Comparison of ENCODE assay signal across 1 cellular context in the genomic region with DNA sequence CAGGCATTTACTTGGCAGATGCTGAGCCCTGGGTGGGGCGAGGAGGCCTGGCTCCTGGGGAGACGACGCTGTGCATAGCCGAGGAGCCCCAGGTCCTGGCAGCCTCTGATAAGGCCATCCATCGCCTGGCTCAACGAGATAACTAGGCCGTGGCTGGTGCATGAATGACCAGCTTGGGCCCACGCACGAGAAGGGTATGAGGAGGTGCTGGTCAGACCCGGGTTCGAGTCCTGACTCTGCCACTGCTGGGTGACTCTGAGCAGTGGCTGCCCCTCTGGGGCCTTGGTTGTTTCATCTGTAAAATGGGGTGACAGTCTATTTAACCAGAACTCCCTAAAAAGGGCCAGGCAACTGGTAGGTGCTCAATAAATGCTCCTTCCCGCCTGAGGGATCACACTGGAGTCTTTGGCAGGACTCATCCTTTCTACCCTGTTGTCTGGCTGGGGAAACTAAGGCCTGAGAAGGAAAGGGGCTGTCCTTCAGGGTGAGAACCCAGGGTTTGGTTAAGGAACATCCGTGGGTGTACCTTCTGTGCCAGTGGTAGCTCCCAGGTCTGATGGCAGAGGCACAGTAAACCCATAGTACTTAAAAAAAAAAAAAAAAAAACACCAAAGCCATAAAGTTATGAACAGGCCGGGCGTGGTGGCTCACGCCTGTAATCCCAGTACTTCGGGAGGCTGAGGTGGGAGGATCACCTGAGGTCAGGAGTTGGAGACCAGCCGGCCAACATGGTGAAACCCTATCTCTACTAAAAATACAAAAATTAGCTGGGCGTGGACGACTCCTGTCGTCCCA.
TF ChIP-seq lines count a peak whose summit lies in the region.

No MANE protein-coding gene starts in this region.

TF ChIP-seq in liver, 16 proteins besides CTCF, POLR2A, EP300 and RAD21 (continued from another document):
- TF ChIP-seq, protein P1, sequence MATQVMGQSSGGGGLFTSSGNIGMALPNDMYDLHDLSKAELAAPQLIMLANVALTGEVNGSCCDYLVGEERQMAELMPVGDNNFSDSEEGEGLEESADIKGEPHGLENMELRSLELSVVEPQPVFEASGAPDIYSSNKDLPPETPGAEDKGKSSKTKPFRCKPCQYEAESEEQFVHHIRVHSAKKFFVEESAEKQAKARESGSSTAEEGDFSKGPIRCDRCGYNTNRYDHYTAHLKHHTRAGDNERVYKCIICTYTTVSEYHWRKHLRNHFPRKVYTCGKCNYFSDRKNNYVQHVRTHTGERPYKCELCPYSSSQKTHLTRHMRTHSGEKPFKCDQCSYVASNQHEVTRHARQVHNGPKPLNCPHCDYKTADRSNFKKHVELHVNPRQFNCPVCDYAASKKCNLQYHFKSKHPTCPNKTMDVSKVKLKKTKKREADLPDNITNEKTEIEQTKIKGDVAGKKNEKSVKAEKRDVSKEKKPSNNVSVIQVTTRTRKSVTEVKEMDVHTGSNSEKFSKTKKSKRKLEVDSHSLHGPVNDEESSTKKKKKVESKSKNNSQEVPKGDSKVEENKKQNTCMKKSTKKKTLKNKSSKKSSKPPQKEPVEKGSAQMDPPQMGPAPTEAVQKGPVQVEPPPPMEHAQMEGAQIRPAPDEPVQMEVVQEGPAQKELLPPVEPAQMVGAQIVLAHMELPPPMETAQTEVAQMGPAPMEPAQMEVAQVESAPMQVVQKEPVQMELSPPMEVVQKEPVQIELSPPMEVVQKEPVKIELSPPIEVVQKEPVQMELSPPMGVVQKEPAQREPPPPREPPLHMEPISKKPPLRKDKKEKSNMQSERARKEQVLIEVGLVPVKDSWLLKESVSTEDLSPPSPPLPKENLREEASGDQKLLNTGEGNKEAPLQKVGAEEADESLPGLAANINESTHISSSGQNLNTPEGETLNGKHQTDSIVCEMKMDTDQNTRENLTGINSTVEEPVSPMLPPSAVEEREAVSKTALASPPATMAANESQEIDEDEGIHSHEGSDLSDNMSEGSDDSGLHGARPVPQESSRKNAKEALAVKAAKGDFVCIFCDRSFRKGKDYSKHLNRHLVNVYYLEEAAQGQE (IDR thresholded peaks at IDR 0.05), result no peak
- TF ChIP-seq, protein P2, sequence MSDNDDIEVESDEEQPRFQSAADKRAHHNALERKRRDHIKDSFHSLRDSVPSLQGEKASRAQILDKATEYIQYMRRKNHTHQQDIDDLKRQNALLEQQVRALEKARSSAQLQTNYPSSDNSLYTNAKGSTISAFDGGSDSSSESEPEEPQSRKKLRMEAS (IDR thresholded peaks at IDR 0.05), result no peak
- no peak for TF ChIP-seq NR2F2 (IDR thresholded peaks at IDR 0.05)
- TF ChIP-seq YY1 (IDR thresholded peaks at IDR 0.05), result no peak
